Comparison of ENCODE assay signal across 28 cellular contexts in genomic region chr11:88195908-88196307, GRCh38. TPM values are rescaled to one million over a fixed set of nuclear protein-coding genes. Genes with fewer than 3 reads are reported as not detected.
"Had no signal": no experiment of that assay in that cellular context is flagged by ENCODE, and none has a peak within 500 bp of the region (broad histone marks: within the 10 kb centered on the region; RNA-seq: fewer than 3 reads in every experiment).

No MANE protein-coding gene starts in this region.

- H3K4me3 ChIP-seq: neural progenitor cell, ovary, psoas muscle, right lobe of liver, sigmoid colon, suprapubic skin, testis, tibial artery, transverse colon, upper lobe of right lung, uterus had no signal

- H3K4me1 ChIP-seq: neural progenitor cell, parathyroid adenoma, psoas muscle, right lobe of liver, sigmoid colon, suprapubic skin, testis, tibial artery, transverse colon, upper lobe of right lung, uterus had no signal

- H3K27ac ChIP-seq: neural progenitor cell, ovary, parathyroid adenoma, psoas muscle, right lobe of liver, sigmoid colon, suprapubic skin, testis, tibial artery, transverse colon, upper lobe of right lung, uterus had no signal

- FAIRE-seq: small intestine had no signal

- H3K27me3 ChIP-seq: neural progenitor cell, ovary, right lobe of liver, sigmoid colon, suprapubic skin, testis, tibial artery, transverse colon, upper lobe of right lung, uterus had no signal

- H3K9ac ChIP-seq: neural progenitor cell, parathyroid adenoma had no signal

- H3K36me3 ChIP-seq: neural progenitor cell, ovary, right lobe of liver, sigmoid colon, suprapubic skin, transverse colon, upper lobe of right lung, uterus had no signal

- H3K79me2 ChIP-seq: parathyroid adenoma had no signal

- H3K9me3 ChIP-seq: ovary, psoas muscle, testis, uterus had no signal

- H2AFZ ChIP-seq: neural progenitor cell, parathyroid adenoma had no signal

- H3K4me2 ChIP-seq: neural progenitor cell had no signal

- DNase-seq: natural killer cell; occipital lobe; ovary; posterior cingulate gyrus; psoas muscle; right cardiac atrium; right lobe of liver; sigmoid colon; small intestine; stimulated activated CD4-positive, alpha-beta T cell treated with anti-CD3 and anti-CD28 coated beads, Interleukin-12 subunit alpha, Interleukin-12 subunit beta, amount 100 ng/mL, for 4 hours; stimulated activated CD4-positive, alpha-beta T cell treated with anti-CD3 and anti-CD28 coated beads, Interleukin-1b, Interleukin-23, amount 100 ng/mL, for 48 hours; stimulated activated CD4-positive, alpha-beta T cell treated with anti-CD3 and anti-CD28 coated beads, Interleukin-4, amount 100 ng/mL, for 1 hour; stimulated activated CD4-positive, alpha-beta T cell treated with anti-CD3 and anti-CD28 coated beads, Interleukin-4, amount 100 ng/mL, for 4 hours; stimulated activated CD8-positive, alpha-beta memory T cell treated with anti-CD3 and anti-CD28 coated beads, Interleukin-4, amount 100 ng/mL, for 48 hours; stimulated activated naive CD4-positive, alpha-beta T cell; stimulated activated naive CD8-positive, alpha-beta T cell treated with anti-CD3 and anti-CD28 coated beads, Interleukin-15, amount 100 ng/mL, for 72 hours; stimulated activated naive CD8-positive, alpha-beta T cell treated with anti-CD3 and anti-CD28 coated beads, Interleukin-15, Interleukin-2, amounts not matched to agents 100 U/mL and 50 U/mL, for 24 hours; substantia nigra; testis; tibial artery; transverse colon; upper lobe of right lung; uterus had no signal

- ATAC-seq: natural killer cell; psoas muscle; right cardiac atrium; right lobe of liver; stimulated activated memory B cell treated with anti-CD40 and anti-IgM and Interleukin-4, amounts not matched to agents 10 μg/mL and 1 μg/mL and 100 μg/mL, for 72 hours; stimulated activated naive CD8-positive, alpha-beta T cell treated with anti-CD3 and anti-CD28 coated beads, Interleukin-15, amount 100 ng/mL, for 72 hours; stimulated activated naive CD8-positive, alpha-beta T cell treated with anti-CD3 and anti-CD28 coated beads, Interleukin-15, Interleukin-2, amounts not matched to agents 100 U/mL and 50 U/mL, for 24 hours; upper lobe of right lung had no signal

RNA-seq across cellular contexts. Expression of gene RAB38, which starts 20.7 kb away (rescaled TPM):
- polyA plus RNA-seq: neural cell had no signal
